In the genomic region with DNA sequence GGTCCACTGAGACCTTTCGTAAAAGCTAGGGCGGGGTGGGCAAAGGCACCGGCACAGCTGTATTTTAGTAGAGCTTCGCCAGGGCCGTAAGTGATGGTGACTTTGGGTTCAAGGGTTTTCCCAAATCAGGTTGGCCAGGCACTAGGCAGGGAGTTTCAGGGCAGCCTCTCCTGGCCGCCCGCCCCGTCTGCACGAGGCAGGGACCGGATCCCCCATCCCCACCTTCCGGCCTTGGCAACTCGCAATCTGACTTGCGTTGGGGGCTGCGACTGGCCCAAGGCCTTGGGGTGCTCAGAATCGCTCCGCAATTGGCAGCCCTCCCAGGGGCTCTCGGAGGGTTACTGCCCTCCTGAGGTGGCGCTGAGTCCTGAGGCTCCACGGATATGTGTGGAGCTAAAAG, we compare ENCODE assay signal across 16 cellular contexts. TPM values are rescaled to one million over a fixed set of nuclear protein-coding genes. Genes with fewer than 3 reads are reported as not detected.
"Had no signal": no experiment of that assay in that cellular context is flagged by ENCODE, and none has a peak within 500 bp of the region (broad histone marks: within the 10 kb centered on the region; RNA-seq: fewer than 3 reads in every experiment).

No MANE protein-coding gene starts in this region.

- H3K27ac ChIP-seq: body of pancreas had no signal

- H3K4me3 Mint-ChIP-seq: central memory CD8-positive, alpha-beta T cell had no signal

- DNase-seq: activated naive CD4-positive, alpha-beta T cell treated with anti-CD3 and anti-CD28 coated beads, Interleukin-2, amount 50 U/mL, for 16 hours; body of pancreas; dermis blood vessel endothelial cell; hippocampal formation; immature natural killer cell; left colon; mucosa of descending colon; naive thymus-derived CD8-positive, alpha-beta T cell; nucleus accumbens; stimulated activated CD4-positive, alpha-beta T cell treated with anti-CD3 and anti-CD28 coated beads, Interleukin-12 subunit alpha, Interleukin-12 subunit beta, amount 100 ng/mL, for 4 hours; stimulated activated naive CD4-positive, alpha-beta T cell treated with Interleukin-2 at 50 U/mL for 16 hours; T-helper 2 cell had no signal

- H3K27ac Mint-ChIP-seq: immature natural killer cell, progenitor cell of endocrine pancreas had no signal

- H3K9me3 Mint-ChIP-seq: central memory CD8-positive, alpha-beta T cell had no signal

- H3K4me3 ChIP-seq: body of pancreas, mucosa of descending colon had no signal

- ATAC-seq: body of pancreas; left colon; mucosa of descending colon; naive thymus-derived CD8-positive, alpha-beta T cell had no signal

- H3K9me3 ChIP-seq: body of pancreas, mucosa of descending colon had no signal

RNA-seq across cellular contexts. Expression of a gene that starts 4.1 kb away (rescaled TPM):
- total RNA-seq: body of pancreas; glomerular endothelial cell; left colon; mucosa of descending colon; naive thymus-derived CD8-positive, alpha-beta T cell; progenitor cell of endocrine pancreas; urinary bladder had no signal

RNA-seq across cellular contexts. Expression of a gene that starts 6.0 kb away (rescaled TPM):
- total RNA-seq: body of pancreas; dermis blood vessel endothelial cell; glomerular endothelial cell; naive thymus-derived CD8-positive, alpha-beta T cell; progenitor cell of endocrine pancreas had no signal
